2 cellular contexts compared by ENCODE assay signal in genomic region chr16:24125199-24125598, GRCh38.
TF ChIP-seq lines count a peak whose summit lies in the region.

No MANE protein-coding gene starts in this region.

TF ChIP-seq in GM23338, 12 proteins besides CTCF, POLR2A, EP300 and RAD21:
- TF ChIP-seq REST (IDR thresholded peaks at IDR 0.05; ENCODE audit: unreplicated experiment) (no peak), ETS1 (IDR thresholded peaks at IDR 0.05) (no peak), CREB1 (CRISPR knock-in tag; IDR thresholded peaks at IDR 0.05; ENCODE audit: low read depth) (no peak), JUNB (IDR thresholded peaks at IDR 0.05; ENCODE audit: unreplicated experiment) (no peak), NANOG (IDR thresholded peaks at IDR 0.05; ENCODE audit: borderline replicate concordance) (no peak), ZNF331 (CRISPR knock-in tag; IDR thresholded peaks at IDR 0.05; ENCODE audit: low read depth) (no peak), POLR2AphosphoS5 (IDR thresholded peaks at IDR 0.05; ENCODE audit: low read depth) (no peak), EZH2 (IDR thresholded peaks at IDR 0.05; ENCODE audit: low read depth, unreplicated experiment) (no peak), ZNF462 (CRISPR knock-in tag; IDR thresholded peaks at IDR 0.05) (no peak), STAT1 (IDR thresholded peaks at IDR 0.05; ENCODE audit: unreplicated experiment) (no peak), EZH2phosphoT487 (IDR thresholded peaks at IDR 0.05; ENCODE audit: unreplicated experiment) (no peak), ZNF114 (CRISPR knock-in tag; IDR thresholded peaks at IDR 0.05) (no peak)

TF ChIP-seq in H1, 55 proteins besides CTCF, POLR2A, EP300 and RAD21 (continued from another document):
- TF ChIP-seq EZH2 (IDR thresholded peaks at IDR 0.05; ENCODE audit: low read depth, low read length, severe bottlenecking) = no peak
- no peak for TF ChIP-seq CHD7 (IDR thresholded peaks at IDR 0.05; ENCODE audit: insufficient replicate concordance, low read length)
